In the genomic region with DNA sequence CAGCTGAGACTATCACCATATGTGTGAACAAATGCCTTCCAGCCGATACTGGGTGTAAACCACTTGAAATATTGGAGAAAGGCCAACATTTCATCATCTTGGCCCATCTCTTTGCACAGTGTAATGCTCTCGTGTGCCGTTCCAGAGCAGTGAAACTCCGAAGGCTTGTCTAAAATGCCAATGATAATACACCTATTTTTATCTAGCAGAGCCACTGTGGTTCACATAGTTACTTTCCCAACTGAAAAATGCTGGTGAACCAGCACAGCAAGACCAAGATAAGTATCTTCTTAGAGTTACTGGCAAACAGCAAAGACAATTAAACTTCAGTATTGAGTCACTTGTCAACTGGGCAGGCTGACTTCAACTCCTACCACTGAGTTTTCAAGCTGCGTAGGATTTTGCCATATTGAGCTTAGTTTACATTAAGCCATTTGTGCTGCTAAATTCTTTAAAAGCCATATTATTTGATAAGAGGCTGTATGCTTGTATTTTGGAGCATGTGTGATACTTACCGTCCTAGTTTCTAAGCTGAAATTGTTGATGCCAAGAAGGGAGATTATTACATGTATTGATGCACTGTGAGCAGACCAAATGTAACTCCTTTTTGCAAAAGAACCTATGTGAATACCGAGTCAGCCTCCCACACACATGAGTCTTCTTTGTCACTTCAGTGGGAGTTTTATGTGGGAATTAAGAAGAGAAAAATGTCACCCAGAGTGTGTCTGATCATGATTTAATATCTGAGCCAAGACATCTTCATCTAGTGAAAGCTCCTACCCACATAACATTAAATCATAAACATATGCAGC, we compare ENCODE assay signal across 17 cellular contexts.
DNase-seq lines count a peak whose midpoint lies in the region; ATAC-seq and TF ChIP-seq lines count a peak whose summit lies in the region.
"Had no signal": no experiment of that assay in that cellular context is flagged by ENCODE, and none has a peak within 500 bp of the region (broad histone marks: within the 10 kb centered on the region; RNA-seq: fewer than 3 reads in every experiment).

No MANE protein-coding gene starts in this region.

- no peaks in the 10 kb centered on the region for H3K27me3 Mint-ChIP-seq in endodermal cell (ENCODE audit: insufficient read depth)
- H3K27me3 Mint-ChIP-seq: naive B cell had no signal

- no peak for TF ChIP-seq CTCF in SK-N-SH (IDR thresholded peaks at IDR 0.05)
- no peak for TF ChIP-seq CTCF in cardiac muscle cell (IDR thresholded peaks at IDR 0.05; ENCODE audit: low read depth, low read length)
- no peak for TF ChIP-seq CTCF in smooth muscle cell (IDR thresholded peaks at IDR 0.05; ENCODE audit: borderline replicate concordance, insufficient read depth, poor library complexity, severe bottlenecking)
- no peak for TF ChIP-seq CTCF in endodermal cell (conservative IDR thresholded peaks at IDR 0.05)

- H2AFZ ChIP-seq in SK-N-SH (ENCODE audit: low read depth) (peak overlapping the region; percentile 60; the same call in 1 of the 2 replicates), smooth muscle cell (ENCODE audit: low read depth) (no peak overlapping the region)

- H3K27me3 ChIP-seq in SK-N-SH (ENCODE audit: insufficient read depth): no peaks in the 10 kb centered on the region
- H3K27me3 ChIP-seq in cardiac muscle cell: no peaks in the 10 kb centered on the region
- H3K27me3 ChIP-seq in smooth muscle cell (ENCODE audit: low read depth): no peaks in the 10 kb centered on the region
- H3K27me3 ChIP-seq in endodermal cell (ENCODE audit: control insufficient read depth, insufficient read depth, low read length, poor library complexity, severe bottlenecking): no peaks in the 10 kb centered on the region

- no peaks in the 10 kb centered on the region for H3K9me2 ChIP-seq in SK-N-SH

- H3K79me2 ChIP-seq in SK-N-SH (ENCODE audit: insufficient read depth) (no peaks in the 10 kb centered on the region), smooth muscle cell (ENCODE audit: low read depth) (no peaks in the 10 kb centered on the region)

- peak overlapping the region; percentile 12; the same call in 1 of the 2 replicates for H3K4me2 ChIP-seq in SK-N-SH
- H3K4me2 ChIP-seq in smooth muscle cell: peak overlapping the region; percentile 58

- no peak overlapping the region for H3K27ac Mint-ChIP-seq in endodermal cell
- H3K27ac Mint-ChIP-seq: activated T-cell treated with anti-CD3 and anti-CD28 coated beads, Interleukin-2, amount 50 U/mL, for 72 hours; naive B cell had no signal

- POLR2A ChIA-PET in SK-N-SH (lab: Yijun Ruan, JAX): no interaction called here

- no peaks in the 10 kb centered on the region for H3K36me3 Mint-ChIP-seq in endodermal cell (ENCODE audit: low read depth)

- DNase-seq in DMS53 (lab: John Stamatoyannopoulos, UW): peak; percentile 17
- DNase-seq in DMS53 treated with DMSO at 0.1 percent for 48 hours (lab: John Stamatoyannopoulos, UW; ENCODE audit: unreplicated experiment): no peak
- DNase-seq in SK-N-SH: no peak
- DNase-seq in cardiac muscle cell (ENCODE audit: low read depth in 1 of 2, low spot score in 1 of 2): peak; percentile 12 to 74
- DNase-seq in smooth muscle cell (lab: John Stamatoyannopoulos, UW; ENCODE audit: unreplicated experiment): no peak
- DNase-seq in endodermal cell: no peak
- DNase-seq: activated T-cell treated with anti-CD3 and anti-CD28 coated beads, Interleukin-2, amount 50 U/mL, for 72 hours; cortex of kidney; GF-D8; H7; naive B cell; NCI-H526 treated with DMSO at 0.1 percent for 48 hours; stimulated activated CD4-positive, alpha-beta T cell treated with anti-CD3 and anti-CD28 coated beads, Interleukin-15, amount 100 ng/mL, for 24 hours; stimulated activated naive CD4-positive, alpha-beta T cell treated with Interleukin-2 at 50 U/mL for 16 hours had no signal

- peaks cover 0 to 11% of the 10 kb centered on the region in 2 experiments; a peak in 1 of 4 replicates for H3K4me1 ChIP-seq in SK-N-SH (ENCODE audit: control insufficient read depth in 1 of 2, insufficient read depth in 2 of 2, low read depth in 1 of 2, low read length in 1 of 2)
- peaks cover 4% of the 10 kb centered on the region for H3K4me1 ChIP-seq in cardiac muscle cell (ENCODE audit: low read depth)
- H3K4me1 ChIP-seq in smooth muscle cell (ENCODE audit: low read depth): peaks cover 4% of the 10 kb centered on the region
- H3K4me1 ChIP-seq in endodermal cell (ENCODE audit: control insufficient read depth, insufficient read depth, low read length): peaks cover 9% of the 10 kb centered on the region

- H3K9me3 ChIP-seq in SK-N-SH: no peaks in the 10 kb centered on the region
- H3K9me3 ChIP-seq in cardiac muscle cell (ENCODE audit: low read depth): no peaks in the 10 kb centered on the region
- no peaks in the 10 kb centered on the region for H3K9me3 ChIP-seq in smooth muscle cell (replicated peaks; ENCODE audit: low read depth)
- peaks cover 6% of the 10 kb centered on the region for H3K9me3 ChIP-seq in endodermal cell (ENCODE audit: control insufficient read depth, low read length)

- H3K27ac ChIP-seq in SK-N-SH (ENCODE audit: low read depth in 2 of 2, low read length in 1 of 2) (peak overlapping the region; percentile 47 to 88; a peak in 3 of 4 replicates), cardiac muscle cell (peak overlapping the region; percentile 48), smooth muscle cell (ENCODE audit: low read depth) (peak overlapping the region; percentile 89), endodermal cell (ENCODE audit: low read depth, low read length) (no peak overlapping the region)
- H3K27ac ChIP-seq: 22Rv1 had no signal

- CTCF ChIA-PET in SK-N-SH (lab: Yijun Ruan, JAX): interaction anchor here (1.1 to 1.2 kb wide), 2 partner anchors 83 to 598 kb away, joined by 4 to 7 read pairs; no protein-coding TSS in a partner anchor

- H4K20me1 ChIP-seq in SK-N-SH (ENCODE audit: insufficient read depth) (no peaks in the 10 kb centered on the region), smooth muscle cell (ENCODE audit: low read depth) (no peaks in the 10 kb centered on the region)

- H3K4me3 ChIP-seq in SK-N-SH (ENCODE audit: low read depth in 2 of 2, low read length in 1 of 2) (no peak overlapping the region), cardiac muscle cell (no peak overlapping the region), smooth muscle cell (no peak overlapping the region), endodermal cell (ENCODE audit: low read length) (no peak overlapping the region)

- no peak for TF ChIP-seq RAD21 in SK-N-SH (IDR thresholded peaks at IDR 0.05; ENCODE audit: low read length)

- H3K4me3 Mint-ChIP-seq in endodermal cell: no peak overlapping the region
- H3K4me3 Mint-ChIP-seq: activated T-cell treated with anti-CD3 and anti-CD28 coated beads, Interleukin-2, amount 50 U/mL, for 72 hours; naive B cell had no signal

- H3K9me3 Mint-ChIP-seq in endodermal cell: no peaks in the 10 kb centered on the region

- H3F3A ChIP-seq in SK-N-SH (replicated peaks; ENCODE audit: insufficient read depth): peaks cover 22% of the 10 kb centered on the region
- peaks cover 17% of the 10 kb centered on the region for H3F3A ChIP-seq in smooth muscle cell (ENCODE audit: low read depth)

- no peaks in the 10 kb centered on the region for H3K4me1 Mint-ChIP-seq in endodermal cell
- H3K4me1 Mint-ChIP-seq: naive B cell had no signal

- H3K9ac ChIP-seq in SK-N-SH (peak overlapping the region; percentile 58; the same call in 1 of the 2 replicates), smooth muscle cell (ENCODE audit: low read depth) (peak overlapping the region; percentile 0), endodermal cell (ENCODE audit: extremely low read depth, low read length, poor library complexity, severe bottlenecking) (no peak overlapping the region)

- H3K36me3 ChIP-seq in SK-N-SH (replicated peaks in 1 of 2; ENCODE audit: control insufficient read depth in 1 of 2, insufficient read depth in 2 of 2, low read length in 1 of 2): no peaks in the 10 kb centered on the region
- no peaks in the 10 kb centered on the region for H3K36me3 ChIP-seq in cardiac muscle cell
- no peaks in the 10 kb centered on the region for H3K36me3 ChIP-seq in smooth muscle cell (ENCODE audit: low read depth)
- no peaks in the 10 kb centered on the region for H3K36me3 ChIP-seq in endodermal cell (ENCODE audit: control insufficient read depth, insufficient read depth, low read length)

- WGBS in SK-N-SH (ENCODE audit: low lambda C conversion rate): 70% methylated on average over 7 of the region's 7 CpGs
- WGBS in smooth muscle cell (ENCODE audit: low lambda C conversion rate): 9% methylated on average over 7 of the region's 7 CpGs
- 94 to 97% methylated on average over 6 to 7 of the region's 7 CpGs for WGBS in endodermal cell (ENCODE audit: insufficient coverage in 1 of 2, insufficient read length in 1 of 2), 2 experiments

- TF ChIP-seq EP300 in SK-N-SH (IDR thresholded peaks at IDR 0.05; ENCODE audit: borderline replicate concordance in 1 of 2, low read depth in 1 of 2, low read length in 1 of 2): peak in 1 of 2 experiments; percentile 76; a peak in 1 of 4 replicates

- no peak for ATAC-seq in HG03108 (IDR thresholded peaks at IDR 0.05; ENCODE audit: unreplicated experiment)
- ATAC-seq in GM21390 (IDR thresholded peaks at IDR 0.05; ENCODE audit: unreplicated experiment): no peak
- ATAC-seq: activated T-cell treated with anti-CD3 and anti-CD28 coated beads, Interleukin-2, amount 50 U/mL, for 72 hours had no signal

TF ChIP-seq in SK-N-SH, 30 proteins besides CTCF, POLR2A, EP300 and RAD21 (continues in another document):
- TF ChIP-seq MEF2A (IDR thresholded peaks at IDR 0.05; ENCODE audit: borderline replicate concordance, low read depth): peak; percentile 70; the same call in 1 of the 2 replicates
- TF ChIP-seq POLR2AphosphoS5 (IDR thresholded peaks at IDR 0.05; ENCODE audit: low read depth, low read length): no peak
- TF ChIP-seq FOXM1 (IDR thresholded peaks at IDR 0.05; ENCODE audit: low read depth): no peak
- TF ChIP-seq, protein P1, sequence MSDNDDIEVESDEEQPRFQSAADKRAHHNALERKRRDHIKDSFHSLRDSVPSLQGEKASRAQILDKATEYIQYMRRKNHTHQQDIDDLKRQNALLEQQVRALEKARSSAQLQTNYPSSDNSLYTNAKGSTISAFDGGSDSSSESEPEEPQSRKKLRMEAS (IDR thresholded peaks at IDR 0.05; ENCODE audit: low read depth): no peak
- peak; percentile 44; the same call in 1 of the 2 replicates for TF ChIP-seq NFIC (IDR thresholded peaks at IDR 0.05; ENCODE audit: borderline replicate concordance)
- no peak for TF ChIP-seq RFX5 (IDR thresholded peaks at IDR 0.05; ENCODE audit: low read length)
- TF ChIP-seq TCF12 (IDR thresholded peaks at IDR 0.05): peak; percentile 70
- TF ChIP-seq, protein P2, sequence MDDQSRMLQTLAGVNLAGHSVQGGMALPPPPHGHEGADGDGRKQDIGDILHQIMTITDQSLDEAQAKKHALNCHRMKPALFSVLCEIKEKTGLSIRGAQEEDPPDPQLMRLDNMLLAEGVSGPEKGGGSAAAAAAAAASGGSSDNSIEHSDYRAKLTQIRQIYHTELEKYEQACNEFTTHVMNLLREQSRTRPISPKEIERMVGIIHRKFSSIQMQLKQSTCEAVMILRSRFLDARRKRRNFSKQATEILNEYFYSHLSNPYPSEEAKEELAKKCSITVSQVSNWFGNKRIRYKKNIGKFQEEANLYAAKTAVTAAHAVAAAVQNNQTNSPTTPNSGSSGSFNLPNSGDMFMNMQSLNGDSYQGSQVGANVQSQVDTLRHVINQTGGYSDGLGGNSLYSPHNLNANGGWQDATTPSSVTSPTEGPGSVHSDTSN (IDR thresholded peaks at IDR 0.05): peak; percentile 90

Comparison
In these comparisons a context has a peak if more than half of its experiments do, and no peak if none do; other contexts are left out.
1. DNase-seq: peak in DMS53 (single experiment) and cardiac muscle cell (2 of 2); none in DMS53 treated with DMSO at 0.1 percent for 48 hours (single experiment), SK-N-SH (single experiment), smooth muscle cell (single experiment) and endodermal cell (single experiment).